In genomic region chr2:5444168-5444567, GRCh38 we compare ENCODE assay signal across 29 cellular contexts.
"Had no signal": no experiment of that assay in that cellular context is flagged by ENCODE, and none has a peak within 500 bp of the region (broad histone marks: within the 10 kb centered on the region; RNA-seq: fewer than 3 reads in every experiment).

No MANE protein-coding gene starts in this region.

- FAIRE-seq: colon, endometrium, endothelial cell of umbilical vein, frontal cortex had no signal

- H3K9me3 Mint-ChIP-seq: endodermal cell had no signal

- H3K4me3 ChIP-seq: colonic mucosa, coronary artery, dorsolateral prefrontal cortex, esophagus muscularis mucosa, esophagus squamous epithelium, gastrocnemius medialis, gastroesophageal sphincter, heart left ventricle, heart right ventricle had no signal

- H3K27me3 ChIP-seq: colonic mucosa, esophagus squamous epithelium, foreskin keratinocyte, gastrocnemius medialis, gastroesophageal sphincter, heart left ventricle, heart right ventricle had no signal

- H3K36me3 ChIP-seq: colonic mucosa, esophagus muscularis mucosa, esophagus squamous epithelium, gastrocnemius medialis, gastroesophageal sphincter, heart left ventricle, heart right ventricle had no signal

- H3K9me3 ChIP-seq: colonic mucosa, esophagus muscularis mucosa, gastrocnemius medialis, gastroesophageal sphincter, heart left ventricle, heart right ventricle had no signal

- H3K4me1 ChIP-seq: colonic mucosa, esophagus muscularis mucosa, esophagus squamous epithelium, foreskin keratinocyte, gastroesophageal sphincter, heart left ventricle, heart right ventricle had no signal

- H3K27ac Mint-ChIP-seq: dendritic cell treated with granulocyte-macrophage colony-stimulating factor and Interleukin-4, amounts not matched to agents 40 ng/mL and 50 ng/mL, for 4 days; effector memory CD8-positive, alpha-beta T cell; endodermal cell had no signal

- H3K27ac ChIP-seq: colonic mucosa, coronary artery, dorsolateral prefrontal cortex, epithelial cell of prostate, esophagus muscularis mucosa, esophagus squamous epithelium, foreskin keratinocyte, gastrocnemius medialis, gastroesophageal sphincter, heart left ventricle, heart right ventricle had no signal

- ATAC-seq: effector memory CD8-positive, alpha-beta T cell; esophagus mucosa; foreskin keratinocyte; gastrocnemius medialis; gastroesophageal sphincter; heart left ventricle; heart right ventricle had no signal

- DNase-seq: colonic mucosa; cortex of kidney; dermis blood vessel endothelial cell; dorsolateral prefrontal cortex; effector CD4-positive, alpha-beta T cell; effector CD8-positive, alpha-beta T cell; effector memory CD4-positive, alpha-beta T cell; effector memory CD8-positive, alpha-beta T cell; endodermal cell; erythroblast; esophagus squamous epithelium; foreskin fibroblast; foreskin keratinocyte; foreskin melanocyte; gastrocnemius medialis; glutamatergic neuron; head of caudate nucleus; heart left ventricle; heart right ventricle had no signal
